In the genomic region with DNA sequence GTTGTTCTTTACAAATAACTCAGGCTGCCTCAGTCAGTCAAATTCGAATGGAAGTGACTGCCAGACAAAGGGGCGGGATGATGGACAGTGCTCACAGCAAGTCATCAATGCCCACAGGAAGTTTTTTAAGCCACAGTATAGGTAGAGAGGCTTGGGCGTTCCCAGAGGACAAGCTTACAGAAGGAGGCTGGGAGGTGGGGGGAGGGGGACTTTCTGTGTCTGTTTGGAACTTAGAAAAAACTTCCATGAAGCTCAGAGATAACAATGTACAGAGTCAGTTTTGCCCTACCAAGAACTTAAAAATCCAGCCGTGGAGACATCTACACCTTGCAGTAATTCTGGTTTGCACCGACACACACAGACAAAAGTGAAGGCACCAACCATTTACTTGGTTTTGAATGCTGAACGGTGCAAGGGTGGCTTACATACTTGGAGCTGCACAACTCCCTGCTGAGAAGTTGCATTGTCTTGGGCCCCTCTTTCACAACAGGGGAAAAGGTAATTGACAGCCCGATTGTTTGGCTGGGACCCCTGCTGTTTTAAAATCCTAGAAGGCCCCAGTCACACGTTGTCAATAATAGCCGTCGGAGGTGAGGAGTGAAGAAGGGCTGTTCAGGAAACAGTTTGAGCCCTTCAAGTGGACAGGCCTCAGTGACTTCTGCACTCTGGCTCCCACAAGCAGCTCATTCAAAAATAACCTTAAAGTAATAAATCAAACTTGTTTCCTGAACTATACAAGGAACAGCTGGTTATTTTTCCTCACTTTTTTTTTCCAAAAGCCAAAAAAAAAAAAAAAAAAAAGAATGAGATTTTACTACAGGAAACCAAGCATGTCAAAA, we compare ENCODE assay signal across 1 cellular context.
TF ChIP-seq lines count a peak whose summit lies in the region.

No MANE protein-coding gene starts in this region.

TF ChIP-seq in HEK293, 187 proteins besides CTCF, POLR2A, EP300 and RAD21 (continued from another document):
- TF ChIP-seq, protein P1, sequence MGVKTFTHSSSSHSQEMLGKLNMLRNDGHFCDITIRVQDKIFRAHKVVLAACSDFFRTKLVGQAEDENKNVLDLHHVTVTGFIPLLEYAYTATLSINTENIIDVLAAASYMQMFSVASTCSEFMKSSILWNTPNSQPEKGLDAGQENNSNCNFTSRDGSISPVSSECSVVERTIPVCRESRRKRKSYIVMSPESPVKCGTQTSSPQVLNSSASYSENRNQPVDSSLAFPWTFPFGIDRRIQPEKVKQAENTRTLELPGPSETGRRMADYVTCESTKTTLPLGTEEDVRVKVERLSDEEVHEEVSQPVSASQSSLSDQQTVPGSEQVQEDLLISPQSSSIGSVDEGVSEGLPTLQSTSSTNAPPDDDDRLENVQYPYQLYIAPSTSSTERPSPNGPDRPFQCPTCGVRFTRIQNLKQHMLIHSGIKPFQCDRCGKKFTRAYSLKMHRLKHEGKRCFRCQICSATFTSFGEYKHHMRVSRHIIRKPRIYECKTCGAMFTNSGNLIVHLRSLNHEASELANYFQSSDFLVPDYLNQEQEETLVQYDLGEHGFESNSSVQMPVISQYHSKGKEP (tag by site-specific recombination; IDR thresholded peaks at IDR 0.05): peak; percentile 56; the same call in 1 of the 2 replicates
- TF ChIP-seq ZNF184 (tag by site-specific recombination; IDR thresholded peaks at IDR 0.05): no peak
- peak; percentile 36; the same call in 1 of the 2 replicates for TF ChIP-seq ZBTB8A (tag by site-specific recombination; IDR thresholded peaks at IDR 0.05)
- TF ChIP-seq, protein P2, sequence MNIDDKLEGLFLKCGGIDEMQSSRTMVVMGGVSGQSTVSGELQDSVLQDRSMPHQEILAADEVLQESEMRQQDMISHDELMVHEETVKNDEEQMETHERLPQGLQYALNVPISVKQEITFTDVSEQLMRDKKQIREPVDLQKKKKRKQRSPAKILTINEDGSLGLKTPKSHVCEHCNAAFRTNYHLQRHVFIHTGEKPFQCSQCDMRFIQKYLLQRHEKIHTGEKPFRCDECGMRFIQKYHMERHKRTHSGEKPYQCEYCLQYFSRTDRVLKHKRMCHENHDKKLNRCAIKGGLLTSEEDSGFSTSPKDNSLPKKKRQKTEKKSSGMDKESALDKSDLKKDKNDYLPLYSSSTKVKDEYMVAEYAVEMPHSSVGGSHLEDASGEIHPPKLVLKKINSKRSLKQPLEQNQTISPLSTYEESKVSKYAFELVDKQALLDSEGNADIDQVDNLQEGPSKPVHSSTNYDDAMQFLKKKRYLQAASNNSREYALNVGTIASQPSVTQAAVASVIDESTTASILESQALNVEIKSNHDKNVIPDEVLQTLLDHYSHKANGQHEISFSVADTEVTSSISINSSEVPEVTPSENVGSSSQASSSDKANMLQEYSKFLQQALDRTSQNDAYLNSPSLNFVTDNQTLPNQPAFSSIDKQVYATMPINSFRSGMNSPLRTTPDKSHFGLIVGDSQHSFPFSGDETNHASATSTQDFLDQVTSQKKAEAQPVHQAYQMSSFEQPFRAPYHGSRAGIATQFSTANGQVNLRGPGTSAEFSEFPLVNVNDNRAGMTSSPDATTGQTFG (tag by site-specific recombination; IDR thresholded peaks at IDR 0.05; ENCODE audit: borderline replicate concordance): no peak
- no peak for TF ChIP-seq ZNF2 (tag by site-specific recombination; IDR thresholded peaks at IDR 0.05)
- TF ChIP-seq, protein P3, sequence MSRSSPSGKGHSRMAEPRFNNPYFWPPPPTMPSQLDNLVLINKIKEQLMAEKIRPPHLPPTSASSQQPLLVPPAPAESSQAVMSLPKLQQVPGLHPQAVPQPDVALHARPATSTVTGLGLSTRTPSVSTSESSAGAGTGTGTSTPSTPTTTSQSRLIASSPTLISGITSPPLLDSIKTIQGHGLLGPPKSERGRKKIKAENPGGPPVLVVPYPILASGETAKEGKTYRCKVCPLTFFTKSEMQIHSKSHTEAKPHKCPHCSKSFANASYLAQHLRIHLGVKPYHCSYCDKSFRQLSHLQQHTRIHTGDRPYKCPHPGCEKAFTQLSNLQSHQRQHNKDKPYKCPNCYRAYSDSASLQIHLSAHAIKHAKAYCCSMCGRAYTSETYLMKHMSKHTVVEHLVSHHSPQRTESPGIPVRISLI (tag by site-specific recombination; IDR thresholded peaks at IDR 0.05): peak; percentile 87; the same call in 1 of the 2 replicates
- TF ChIP-seq ZNF561 (tag by site-specific recombination; IDR thresholded peaks at IDR 0.05; ENCODE audit: borderline replicate concordance): peak; percentile 21; the same call in 1 of the 2 replicates
- peak; percentile 64 for TF ChIP-seq OSR2 (tag by site-specific recombination; IDR thresholded peaks at IDR 0.05)
- no peak for TF ChIP-seq ZBTB7A (tag by site-specific recombination; IDR thresholded peaks at IDR 0.05; ENCODE audit: low read depth)
